1 cellular context compared by ENCODE assay signal in the genomic region with DNA sequence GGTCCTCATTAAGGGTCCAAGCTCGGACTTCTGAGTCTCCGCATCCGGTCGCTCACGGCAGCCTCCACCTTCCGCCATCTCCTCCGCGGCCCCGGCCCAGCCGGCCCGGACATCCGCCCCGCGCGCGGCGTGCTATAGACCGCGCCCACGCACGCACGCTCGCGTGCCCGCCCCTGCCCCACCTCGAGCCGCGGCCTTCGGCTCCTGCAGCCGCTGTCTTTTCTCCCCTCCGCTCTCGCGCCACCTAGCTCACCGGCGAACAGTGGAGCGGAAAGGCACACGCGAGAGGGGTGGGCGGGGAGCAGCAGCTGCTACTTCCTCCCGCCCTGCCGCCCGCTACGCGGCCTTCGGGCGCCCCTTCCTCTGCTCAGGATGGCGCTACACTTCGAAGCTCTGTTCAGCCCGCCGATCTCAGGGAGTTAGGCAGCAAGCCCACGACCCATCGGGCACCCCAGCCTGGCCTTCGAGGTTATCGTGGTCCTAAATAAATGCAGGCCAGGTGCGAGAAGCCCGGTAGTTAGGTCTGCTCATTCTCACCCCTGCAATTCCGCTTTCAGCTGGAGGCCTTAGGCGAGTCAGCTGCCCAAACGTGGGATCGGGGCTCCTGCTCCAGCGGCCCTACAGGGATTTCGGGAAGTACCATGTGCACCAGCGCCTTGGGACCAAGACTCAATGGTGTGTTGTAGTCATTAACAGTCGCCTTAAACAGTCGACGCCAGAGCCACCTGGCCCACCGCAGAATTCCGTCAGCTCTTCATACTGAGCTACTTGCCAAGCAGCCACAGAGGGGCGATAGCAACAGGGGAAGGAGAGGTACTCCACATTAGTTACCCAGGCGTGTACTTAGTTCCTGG.
TF ChIP-seq lines count a peak whose summit lies in the region.

A gene with protein sequence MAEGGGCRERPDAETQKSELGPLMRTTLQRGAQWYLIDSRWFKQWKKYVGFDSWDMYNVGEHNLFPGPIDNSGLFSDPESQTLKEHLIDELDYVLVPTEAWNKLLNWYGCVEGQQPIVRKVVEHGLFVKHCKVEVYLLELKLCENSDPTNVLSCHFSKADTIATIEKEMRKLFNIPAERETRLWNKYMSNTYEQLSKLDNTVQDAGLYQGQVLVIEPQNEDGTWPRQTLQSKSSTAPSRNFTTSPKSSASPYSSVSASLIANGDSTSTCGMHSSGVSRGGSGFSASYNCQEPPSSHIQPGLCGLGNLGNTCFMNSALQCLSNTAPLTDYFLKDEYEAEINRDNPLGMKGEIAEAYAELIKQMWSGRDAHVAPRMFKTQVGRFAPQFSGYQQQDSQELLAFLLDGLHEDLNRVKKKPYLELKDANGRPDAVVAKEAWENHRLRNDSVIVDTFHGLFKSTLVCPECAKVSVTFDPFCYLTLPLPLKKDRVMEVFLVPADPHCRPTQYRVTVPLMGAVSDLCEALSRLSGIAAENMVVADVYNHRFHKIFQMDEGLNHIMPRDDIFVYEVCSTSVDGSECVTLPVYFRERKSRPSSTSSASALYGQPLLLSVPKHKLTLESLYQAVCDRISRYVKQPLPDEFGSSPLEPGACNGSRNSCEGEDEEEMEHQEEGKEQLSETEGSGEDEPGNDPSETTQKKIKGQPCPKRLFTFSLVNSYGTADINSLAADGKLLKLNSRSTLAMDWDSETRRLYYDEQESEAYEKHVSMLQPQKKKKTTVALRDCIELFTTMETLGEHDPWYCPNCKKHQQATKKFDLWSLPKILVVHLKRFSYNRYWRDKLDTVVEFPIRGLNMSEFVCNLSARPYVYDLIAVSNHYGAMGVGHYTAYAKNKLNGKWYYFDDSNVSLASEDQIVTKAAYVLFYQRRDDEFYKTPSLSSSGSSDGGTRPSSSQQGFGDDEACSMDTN (minus strand): TSS at position 107 of the 854 bp plus-strand sequence. CDS start 29 bp downstream, at position 78.

TF ChIP-seq in GM12878, 131 proteins besides CTCF, POLR2A, EP300 and RAD21 (continued from another document and continues in another):
- TF ChIP-seq MEF2A (IDR thresholded peaks at IDR 0.05; ENCODE audit: insufficient read depth, low read depth, low read length) (peak; percentile 56; the same call in 1 of the 2 replicates), RCOR1 (conservative IDR thresholded peaks at IDR 0.05; ENCODE audit: low read depth, low read length) (0 out of 2 replicates have a peak, but pooled peaks have one; percentile 69), MEF2B (IDR thresholded peaks at IDR 0.05; ENCODE audit: partially characterized antibody, poor library complexity, severe bottlenecking) (peak; percentile 62), MTA3 (IDR thresholded peaks at IDR 0.05; ENCODE audit: borderline replicate concordance, low read length) (no peak), SMARCA5 (IDR thresholded peaks at IDR 0.05) (peak; percentile 81; the same call in 1 of the 2 replicates), ETV6 (conservative IDR thresholded peaks at IDR 0.05 in 1 of 2, IDR thresholded peaks at IDR 0.05 in 1 of 2; ENCODE audit: borderline replicate concordance in 1 of 2, low read depth in 1 of 2) (peak in 1 of 2 experiments; percentile 79; a peak in 2 of 4 replicates), IRF5 (IDR thresholded peaks at IDR 0.05; ENCODE audit: borderline replicate concordance) (no peak), SMC3 (IDR thresholded peaks at IDR 0.05; ENCODE audit: borderline replicate concordance, low read length) (peak; percentile 51), RBBP5 (conservative IDR thresholded peaks at IDR 0.05) (no peak), HDAC2 (IDR thresholded peaks at IDR 0.05) (no peak), MYB (IDR thresholded peaks at IDR 0.05; ENCODE audit: borderline replicate concordance, low read depth, low read length) (no peak), EGR1 (IDR thresholded peaks at IDR 0.05; ENCODE audit: borderline replicate concordance in 1 of 2, low read depth in 2 of 2, low read length in 2 of 2) (peak; percentile 87 to 94), TARDBP (IDR thresholded peaks at IDR 0.05; ENCODE audit: borderline replicate concordance) (0 out of 2 replicates have a peak, but pooled peaks have one; percentile 48), PRDM15 (CRISPR knock-in tag; IDR thresholded peaks at IDR 0.05) (no peak), HDGF (IDR thresholded peaks at IDR 0.05) (0 out of 2 replicates have a peak, but pooled peaks have one; percentile 36), POLR2AphosphoS5 (IDR thresholded peaks at IDR 0.05; ENCODE audit: low read length) (peak; percentile 88), ZNF24 (IDR thresholded peaks at IDR 0.05) (no peak), STAT1 (conservative IDR thresholded peaks at IDR 0.05) (no peak; the same call in 1 of the 2 replicates), CHD4 (IDR thresholded peaks at IDR 0.05) (no peak), CEBPB (IDR thresholded peaks at IDR 0.05; ENCODE audit: borderline replicate concordance in 1 of 2, low read depth in 2 of 2, low read length in 2 of 2) (0 out of 4 replicates have a peak, but pooled peaks of 1 of the 2 experiments have one; percentile 4), TCF3 (IDR thresholded peaks at IDR 0.05; ENCODE audit: borderline replicate concordance, insufficient read depth, low read depth, low read length) (peak; percentile 97), SP1 (IDR thresholded peaks at IDR 0.05; ENCODE audit: low read depth, low read length) (peak; percentile 18), PAX8 (IDR thresholded peaks at IDR 0.05) (no peak)
- TF ChIP-seq, protein P1, sequence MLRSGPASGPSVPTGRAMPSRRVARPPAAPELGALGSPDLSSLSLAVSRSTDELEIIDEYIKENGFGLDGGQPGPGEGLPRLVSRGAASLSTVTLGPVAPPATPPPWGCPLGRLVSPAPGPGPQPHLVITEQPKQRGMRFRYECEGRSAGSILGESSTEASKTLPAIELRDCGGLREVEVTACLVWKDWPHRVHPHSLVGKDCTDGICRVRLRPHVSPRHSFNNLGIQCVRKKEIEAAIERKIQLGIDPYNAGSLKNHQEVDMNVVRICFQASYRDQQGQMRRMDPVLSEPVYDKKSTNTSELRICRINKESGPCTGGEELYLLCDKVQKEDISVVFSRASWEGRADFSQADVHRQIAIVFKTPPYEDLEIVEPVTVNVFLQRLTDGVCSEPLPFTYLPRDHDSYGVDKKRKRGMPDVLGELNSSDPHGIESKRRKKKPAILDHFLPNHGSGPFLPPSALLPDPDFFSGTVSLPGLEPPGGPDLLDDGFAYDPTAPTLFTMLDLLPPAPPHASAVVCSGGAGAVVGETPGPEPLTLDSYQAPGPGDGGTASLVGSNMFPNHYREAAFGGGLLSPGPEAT (IDR thresholded peaks at IDR 0.05; ENCODE audit: low read depth) = peak; percentile 47; the same call in 1 of the 2 replicates
- TF ChIP-seq, protein P2, sequence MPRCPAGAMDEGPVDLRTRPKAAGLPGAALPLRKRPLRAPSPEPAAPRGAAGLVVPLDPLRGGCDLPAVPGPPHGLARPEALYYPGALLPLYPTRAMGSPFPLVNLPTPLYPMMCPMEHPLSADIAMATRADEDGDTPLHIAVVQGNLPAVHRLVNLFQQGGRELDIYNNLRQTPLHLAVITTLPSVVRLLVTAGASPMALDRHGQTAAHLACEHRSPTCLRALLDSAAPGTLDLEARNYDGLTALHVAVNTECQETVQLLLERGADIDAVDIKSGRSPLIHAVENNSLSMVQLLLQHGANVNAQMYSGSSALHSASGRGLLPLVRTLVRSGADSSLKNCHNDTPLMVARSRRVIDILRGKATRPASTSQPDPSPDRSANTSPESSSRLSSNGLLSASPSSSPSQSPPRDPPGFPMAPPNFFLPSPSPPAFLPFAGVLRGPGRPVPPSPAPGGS (IDR thresholded peaks at IDR 0.05; ENCODE audit: borderline replicate concordance, insufficient read depth, low read depth, low read length, poor library complexity, severe bottlenecking) = peak; percentile 51
- TF ChIP-seq, protein P3, sequence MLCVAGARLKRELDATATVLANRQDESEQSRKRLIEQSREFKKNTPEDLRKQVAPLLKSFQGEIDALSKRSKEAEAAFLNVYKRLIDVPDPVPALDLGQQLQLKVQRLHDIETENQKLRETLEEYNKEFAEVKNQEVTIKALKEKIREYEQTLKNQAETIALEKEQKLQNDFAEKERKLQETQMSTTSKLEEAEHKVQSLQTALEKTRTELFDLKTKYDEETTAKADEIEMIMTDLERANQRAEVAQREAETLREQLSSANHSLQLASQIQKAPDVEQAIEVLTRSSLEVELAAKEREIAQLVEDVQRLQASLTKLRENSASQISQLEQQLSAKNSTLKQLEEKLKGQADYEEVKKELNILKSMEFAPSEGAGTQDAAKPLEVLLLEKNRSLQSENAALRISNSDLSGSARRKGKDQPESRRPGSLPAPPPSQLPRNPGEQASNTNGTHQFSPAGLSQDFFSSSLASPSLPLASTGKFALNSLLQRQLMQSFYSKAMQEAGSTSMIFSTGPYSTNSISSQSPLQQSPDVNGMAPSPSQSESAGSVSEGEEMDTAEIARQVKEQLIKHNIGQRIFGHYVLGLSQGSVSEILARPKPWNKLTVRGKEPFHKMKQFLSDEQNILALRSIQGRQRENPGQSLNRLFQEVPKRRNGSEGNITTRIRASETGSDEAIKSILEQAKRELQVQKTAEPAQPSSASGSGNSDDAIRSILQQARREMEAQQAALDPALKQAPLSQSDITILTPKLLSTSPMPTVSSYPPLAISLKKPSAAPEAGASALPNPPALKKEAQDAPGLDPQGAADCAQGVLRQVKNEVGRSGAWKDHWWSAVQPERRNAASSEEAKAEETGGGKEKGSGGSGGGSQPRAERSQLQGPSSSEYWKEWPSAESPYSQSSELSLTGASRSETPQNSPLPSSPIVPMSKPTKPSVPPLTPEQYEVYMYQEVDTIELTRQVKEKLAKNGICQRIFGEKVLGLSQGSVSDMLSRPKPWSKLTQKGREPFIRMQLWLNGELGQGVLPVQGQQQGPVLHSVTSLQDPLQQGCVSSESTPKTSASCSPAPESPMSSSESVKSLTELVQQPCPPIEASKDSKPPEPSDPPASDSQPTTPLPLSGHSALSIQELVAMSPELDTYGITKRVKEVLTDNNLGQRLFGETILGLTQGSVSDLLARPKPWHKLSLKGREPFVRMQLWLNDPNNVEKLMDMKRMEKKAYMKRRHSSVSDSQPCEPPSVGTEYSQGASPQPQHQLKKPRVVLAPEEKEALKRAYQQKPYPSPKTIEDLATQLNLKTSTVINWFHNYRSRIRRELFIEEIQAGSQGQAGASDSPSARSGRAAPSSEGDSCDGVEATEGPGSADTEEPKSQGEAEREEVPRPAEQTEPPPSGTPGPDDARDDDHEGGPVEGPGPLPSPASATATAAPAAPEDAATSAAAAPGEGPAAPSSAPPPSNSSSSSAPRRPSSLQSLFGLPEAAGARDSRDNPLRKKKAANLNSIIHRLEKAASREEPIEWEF (IDR thresholded peaks at IDR 0.05; ENCODE audit: insufficient replicate concordance, low read depth, low read length) = no peak
- TF ChIP-seq, protein P4, sequence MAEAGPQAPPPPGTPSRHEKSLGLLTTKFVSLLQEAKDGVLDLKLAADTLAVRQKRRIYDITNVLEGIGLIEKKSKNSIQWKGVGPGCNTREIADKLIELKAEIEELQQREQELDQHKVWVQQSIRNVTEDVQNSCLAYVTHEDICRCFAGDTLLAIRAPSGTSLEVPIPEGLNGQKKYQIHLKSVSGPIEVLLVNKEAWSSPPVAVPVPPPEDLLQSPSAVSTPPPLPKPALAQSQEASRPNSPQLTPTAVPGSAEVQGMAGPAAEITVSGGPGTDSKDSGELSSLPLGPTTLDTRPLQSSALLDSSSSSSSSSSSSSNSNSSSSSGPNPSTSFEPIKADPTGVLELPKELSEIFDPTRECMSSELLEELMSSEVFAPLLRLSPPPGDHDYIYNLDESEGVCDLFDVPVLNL (IDR thresholded peaks at IDR 0.05; ENCODE audit: low read depth, low read length) = 0 out of 2 replicates have a peak, but pooled peaks have one; percentile 42
